In the genomic region with DNA sequence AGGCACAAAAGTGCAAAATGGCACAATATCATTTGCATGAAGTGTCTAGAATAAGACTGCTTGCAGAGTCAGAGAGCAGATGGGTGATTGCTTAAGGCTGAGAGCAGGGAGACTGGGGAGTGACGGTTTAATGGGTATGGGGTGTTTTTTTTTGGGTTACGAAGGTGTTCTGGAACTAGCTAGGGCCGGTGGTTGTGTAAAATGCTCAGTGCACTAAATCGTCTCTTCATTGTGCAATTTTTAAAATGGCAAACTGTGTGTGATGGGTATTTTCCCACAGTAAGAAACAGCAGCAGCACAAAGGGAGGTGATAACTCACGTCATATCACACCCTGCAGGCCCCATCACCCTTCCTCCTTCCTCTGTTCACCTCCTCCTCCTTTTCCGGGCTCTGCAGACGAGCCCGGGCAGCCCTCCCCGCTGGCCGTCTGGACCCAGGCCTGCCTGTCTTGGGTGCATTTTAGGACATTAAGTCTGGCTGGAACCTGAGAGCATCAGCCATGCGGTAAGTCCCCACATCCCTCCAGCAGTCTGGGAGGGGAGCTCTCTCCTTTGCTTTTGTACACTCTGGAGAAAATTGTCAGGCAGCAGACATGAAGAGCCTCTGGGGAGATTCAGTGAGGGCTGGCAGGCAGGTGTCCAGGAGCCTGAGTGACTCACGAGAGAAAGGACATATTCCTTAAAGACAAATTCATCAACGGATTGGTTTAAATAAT, we compare ENCODE assay signal across 8 cellular contexts. TPM values are rescaled to one million over a fixed set of nuclear protein-coding genes. Genes with fewer than 3 reads are reported as not detected.
DNase-seq lines count a peak whose midpoint lies in the region; ATAC-seq, FAIRE-seq and TF ChIP-seq lines count a peak whose summit lies in the region.

No MANE protein-coding gene starts in this region.

- BruUV-seq in HepG2 (replicated peaks; lab: Mats Ljungman, UMichigan): no TSS peak

- FAIRE-seq in HepG2 (lab: Jason Lieb, UNC): no peak

- H3K4me1 Mint-ChIP-seq in CD8-positive, alpha-beta memory T cell: peaks cover 40 to 51% (median 47%) of the 10 kb centered on the region in 3 donors
- peaks cover 35% of the 10 kb centered on the region for H3K4me1 Mint-ChIP-seq in stimulated activated memory B cell treated with anti-CD40 and anti-IgM and Interleukin-4, amounts not matched to agents 10 μg/mL and 1 μg/mL and 100 μg/mL, for 72 hours

- TF ChIP-seq EP300 in HepG2 (IDR thresholded peaks at IDR 0.05; ENCODE audit: low read depth in 2 of 2, low read length in 2 of 2): no peak
- TF ChIP-seq EP300 in HepG2 (CRISPR knock-in tag; IDR thresholded peaks at IDR 0.05; ENCODE audit: borderline replicate concordance): no peak

- ATAC-seq in HG03432 (IDR thresholded peaks at IDR 0.05; ENCODE audit: unreplicated experiment) (peak; percentile 61), HepG2 (peak; percentile 57)
- ATAC-seq in stimulated activated memory B cell treated with anti-CD40 and anti-IgM and Interleukin-4, amounts not matched to agents 10 μg/mL and 1 μg/mL and 100 μg/mL, for 72 hours: peak; percentile 61

- no peak overlapping the region for H3K9ac ChIP-seq in HepG2 (ENCODE audit: insufficient read depth, low read depth, low read length)

- WGBS in HepG2 (ENCODE audit: low lambda C conversion rate): 2% methylated on average over 12 of the region's 13 CpGs

- H3K27me3 ChIP-seq in CD8-positive, alpha-beta memory T cell (ENCODE audit: insufficient read depth, low read length, poor library complexity, severe bottlenecking): no peaks in the 10 kb centered on the region
- H3K27me3 ChIP-seq in HepG2 (ENCODE audit: control insufficient read depth in 1 of 2, insufficient read depth in 2 of 2, low read length in 2 of 2): no peaks in the 10 kb centered on the region

- in situ Hi-C loops in HepG2 (cut with HindIII; ENCODE audit: extremely low pct_ligation_motif_present, low pct_unique_long_range_greater_than_20kb): no loop called here

- TF ChIP-seq CTCF in HepG2 (CRISPR knock-in tag; IDR thresholded peaks at IDR 0.05): peak; percentile 17; the same call in 1 of the 2 replicates

- TF ChIP-seq POLR2A in GM19193 (IDR thresholded peaks at IDR 0.05; ENCODE audit: extremely low read depth, insufficient read depth, insufficient read length): peak; percentile 86
- no peak for TF ChIP-seq POLR2A in HepG2 (IDR thresholded peaks at IDR 0.05; ENCODE audit: insufficient read depth in 1 of 2, low read depth in 2 of 2, low read length in 2 of 2)

- peak overlapping the region; percentile 34 for H3K4me2 ChIP-seq in HepG2 (ENCODE audit: low read depth, low read length)

- no peaks in the 10 kb centered on the region for H3K36me3 ChIP-seq in CD8-positive, alpha-beta memory T cell (ENCODE audit: insufficient read depth, low read length)
- H3K36me3 ChIP-seq in HepG2 (replicated peaks in 1 of 2; ENCODE audit: control insufficient read depth in 1 of 2, insufficient read depth in 2 of 2, low read length in 2 of 2): no peaks in the 10 kb centered on the region

- peaks cover 22% of the 10 kb centered on the region for H3K4me1 ChIP-seq in CD8-positive, alpha-beta memory T cell (ENCODE audit: insufficient read depth, low read length)
- H3K4me1 ChIP-seq in HepG2 (ENCODE audit: insufficient read depth, low read length): no peaks in the 10 kb centered on the region

- POLR2A ChIA-PET in CD8-positive, alpha-beta memory T cell (lab: Charles Lee): no interaction called here
- POLR2A ChIA-PET in HepG2 (lab: Yijun Ruan, JAX): no interaction called here

- no peaks in the 10 kb centered on the region for H3K79me2 ChIP-seq in HepG2 (ENCODE audit: insufficient read depth, low read length)

- no peak for TF ChIP-seq RAD21 in HepG2 (CRISPR knock-in tag; IDR thresholded peaks at IDR 0.05)

- intact Hi-C loops in HepG2 (cut with micrococcal nuclease; ENCODE audit: unreplicated experiment): no loop called here

- peaks cover 0 to 28% (median 8%) of the 10 kb centered on the region in 3 donors for H3K36me3 Mint-ChIP-seq in CD8-positive, alpha-beta memory T cell
- no peaks in the 10 kb centered on the region for H3K36me3 Mint-ChIP-seq in stimulated activated memory B cell treated with anti-CD40 and anti-IgM and Interleukin-4, amounts not matched to agents 10 μg/mL and 1 μg/mL and 100 μg/mL, for 72 hours

- peak overlapping the region; percentile 78 for H3K27ac ChIP-seq in CD8-positive, alpha-beta memory T cell (ENCODE audit: low read depth, low read length)
- H3K27ac ChIP-seq in HepG2 (ENCODE audit: extremely low read length, insufficient read depth, low read length): no peak overlapping the region

- H3K9me3 Mint-ChIP-seq in CD8-positive, alpha-beta memory T cell: no peaks in the 10 kb centered on the region
- no peaks in the 10 kb centered on the region for H3K9me3 Mint-ChIP-seq in stimulated activated memory B cell treated with anti-CD40 and anti-IgM and Interleukin-4, amounts not matched to agents 10 μg/mL and 1 μg/mL and 100 μg/mL, for 72 hours

- peak overlapping the region; percentile 93 to 99 (median 96) for H3K27ac Mint-ChIP-seq in CD8-positive, alpha-beta memory T cell
- peak overlapping the region; percentile 86 for H3K27ac Mint-ChIP-seq in stimulated activated memory B cell treated with anti-CD40 and anti-IgM and Interleukin-4, amounts not matched to agents 10 μg/mL and 1 μg/mL and 100 μg/mL, for 72 hours

- H2AFZ ChIP-seq in HepG2 (ENCODE audit: low read length): no peak overlapping the region

- H3K4me3 Mint-ChIP-seq in CD8-positive, alpha-beta memory T cell: peak overlapping the region; percentile 91 to 100 (median 97)
- peak overlapping the region; percentile 83 for H3K4me3 Mint-ChIP-seq in stimulated activated memory B cell treated with anti-CD40 and anti-IgM and Interleukin-4, amounts not matched to agents 10 μg/mL and 1 μg/mL and 100 μg/mL, for 72 hours

- no peaks in the 10 kb centered on the region for H4K20me1 ChIP-seq in HepG2 (ENCODE audit: insufficient read depth, low read length)

- CTCF ChIA-PET in CD8-positive, alpha-beta memory T cell (lab: Charles Lee): no interaction called here
- CTCF ChIA-PET in HepG2 (lab: Yijun Ruan, JAX; ENCODE audit: low intra/inter-chr PET ratio, low total read pairs): no interaction called here

- peak overlapping the region; percentile 68 for H3K4me3 ChIP-seq in CD8-positive, alpha-beta memory T cell (ENCODE audit: low read length)
- no peak overlapping the region for H3K4me3 ChIP-seq in HepG2 (replicated peaks in 1 of 3; ENCODE audit: insufficient read depth in 1 of 3, low read depth in 2 of 3, low read length in 3 of 3)

- H3K9me3 ChIP-seq in CD8-positive, alpha-beta memory T cell (ENCODE audit: low read length): no peaks in the 10 kb centered on the region
- H3K9me3 ChIP-seq in HepG2 (ENCODE audit: low read length): no peaks in the 10 kb centered on the region

- DNase-seq in CD8-positive, alpha-beta memory T cell: peak; percentile 15 to 80 (median 63)
- DNase-seq in SIG-M5 treated with dmso at 0.1 percent for 504 hours (lab: John Stamatoyannopoulos, UW; ENCODE audit: unreplicated experiment): peak; percentile 63
- peak; percentile 47 for DNase-seq in activated naive CD4-positive, alpha-beta T cell treated with Interleukin-2 at 50 U/mL for 16 hours
- no peak for DNase-seq in HepG2 (ENCODE audit: low spot score)
- no peak for DNase-seq in NCI-H146 treated with DMSO at 0.1 percent for 48 hours (lab: John Stamatoyannopoulos, UW; ENCODE audit: unreplicated experiment)

- no peaks in the 10 kb centered on the region for H3K27me3 Mint-ChIP-seq in CD8-positive, alpha-beta memory T cell
- no peaks in the 10 kb centered on the region for H3K27me3 Mint-ChIP-seq in stimulated activated memory B cell treated with anti-CD40 and anti-IgM and Interleukin-4, amounts not matched to agents 10 μg/mL and 1 μg/mL and 100 μg/mL, for 72 hours

TF ChIP-seq in HepG2, 621 proteins besides CTCF, POLR2A, EP300 and RAD21 (continues in another document):
- TF ChIP-seq ZNF550 (CRISPR knock-in tag; IDR thresholded peaks at IDR 0.05; ENCODE audit: borderline replicate concordance) (no peak), SIN3B (IDR thresholded peaks at IDR 0.05; ENCODE audit: low read length) (no peak)

RNA-seq across cellular contexts. Expression of a gene that starts 42.7 kb away (rescaled TPM):
- 1 to 10 TPM; 1.9 to 2.1 TPM for total RNA-seq in CD8-positive, alpha-beta memory T cell
- polyA plus RNA-seq in CD8-positive, alpha-beta memory T cell: 0.40 TPM
- total RNA-seq in HepG2 (2016; rRNA removed; fragmentation: Illumina TruSeq; extraction: Trizol): not detected in 2 replicates
- not detected in 2 replicates for total RNA-seq in HepG2 (2016; cell fraction: cytosol; rRNA removed; fragmentation: Illumina TruSeq; extraction: Trizol; ENCODE audit: low read depth)
- not detected in 2 replicates for total RNA-seq in HepG2 (2016; cell fraction: insoluble cytoplasmic fraction; rRNA removed; fragmentation: Illumina TruSeq; extraction: Trizol)
- total RNA-seq in HepG2 (2016; cell fraction: membrane; rRNA removed; fragmentation: Illumina TruSeq; extraction: Trizol): not detected in 2 replicates
- total RNA-seq in HepG2 (2016; cell fraction: nucleus; rRNA removed; fragmentation: Illumina TruSeq; extraction: Trizol): not detected in 2 replicates
- polyA plus RNA-seq in HepG2 (2011; rRNA removed): 0.04 and 0.33 TPM in 2 replicates
- 0.04 and 0.06 TPM in 2 replicates for polyA plus RNA-seq in HepG2 (2011; cell fraction: cytosol; rRNA removed)
- polyA plus RNA-seq in HepG2 (2011; cell fraction: nucleus; rRNA removed): not detected in 2 replicates
- polyA plus RNA-seq in HepG2 (2012): not detected in 2 replicates
- polyA plus RNA-seq in HepG2 (2016; cell fraction: cytosol; fragmentation: Illumina TruSeq; extraction: Trizol; ENCODE audit: low read depth): 0.14 TPM in 1 of 2 replicates, not detected in the other
- not detected in 2 replicates for polyA plus RNA-seq in HepG2 (2016; cell fraction: insoluble cytoplasmic fraction; fragmentation: Illumina TruSeq; extraction: Trizol; ENCODE audit: low read depth)
- polyA plus RNA-seq in HepG2 (2016; cell fraction: membrane; fragmentation: Illumina TruSeq; extraction: Trizol; ENCODE audit: low read depth): 0.15 TPM in 1 of 2 replicates, not detected in the other
- not detected in 2 replicates for polyA plus RNA-seq in HepG2 (2016; cell fraction: nucleus; fragmentation: Illumina TruSeq; extraction: Trizol; ENCODE audit: insufficient read depth, low read depth)
- not detected in 2 replicates for polyA minus RNA-seq in HepG2 (2011; rRNA and poly(A)+ RNA removed; ENCODE audit: low replicate concordance)
- not detected in 2 replicates for polyA minus RNA-seq in HepG2 (2011; cell fraction: cytosol; rRNA and poly(A)+ RNA removed)
- polyA minus RNA-seq in HepG2 (2011; cell fraction: nucleus; rRNA and poly(A)+ RNA removed): not detected in 2 replicates

Comparison
In these comparisons a context has a peak if more than half of its experiments do, and no peak if none do; other contexts are left out.
1. DNase-seq: peak in CD8-positive, alpha-beta memory T cell (5 of 5), SIG-M5 treated with dmso at 0.1 percent for 504 hours (single experiment) and activated naive CD4-positive, alpha-beta T cell treated with Interleukin-2 at 50 U/mL for 16 hours (single experiment); none in HepG2 (single experiment) and NCI-H146 treated with DMSO at 0.1 percent for 48 hours (single experiment).
2. Peak in every context shown above with its lines, with median percentiles within 50 percentile points of each other: ATAC-seq.